ENCODE assay signal across 25 cellular contexts in the genomic region with DNA sequence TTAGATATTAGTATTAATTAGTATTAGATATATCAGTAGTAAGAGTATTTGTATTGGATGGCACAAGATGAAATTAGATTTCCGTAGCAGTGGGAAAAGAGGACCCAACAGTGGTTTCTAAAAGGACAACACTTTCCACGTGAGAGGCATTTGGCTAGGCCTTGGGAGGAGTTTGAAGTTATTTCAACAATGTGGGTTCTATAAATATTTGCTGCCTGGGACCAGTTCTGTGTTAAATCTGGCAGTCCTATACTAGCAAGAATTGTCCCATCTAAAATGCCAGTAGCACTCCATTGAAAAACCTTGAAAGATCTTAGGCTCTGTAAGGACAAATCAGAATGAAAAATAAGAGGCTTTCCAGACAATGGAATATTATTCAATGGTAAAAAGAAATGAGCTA.
"Had no signal": no experiment of that assay in that cellular context is flagged by ENCODE, and none has a peak within 500 bp of the region (broad histone marks: within the 10 kb centered on the region; RNA-seq: fewer than 3 reads in every experiment).

No MANE protein-coding gene starts in this region.

- H3K36me3 Mint-ChIP-seq: IgD-negative memory B cell had no signal

- H3K36me3 ChIP-seq: SJSA1 had no signal

- H3K4me3 ChIP-seq: K562, SJSA1, SK-N-MC had no signal

- ATAC-seq: HepG2, K562, Panc1, PC-3 had no signal

- H3K4me3 Mint-ChIP-seq: IgD-negative memory B cell had no signal

- H3K9ac ChIP-seq: KMS-11 had no signal

- DNase-seq: Kasumi-1, MM.1S, NCI-H1092 treated with DMSO at 0.1 percent for 48 hours, NCI-H1436, NCI-H187, NCI-H2029, NCI-H2081 treated with DMSO at 0.1 percent for 48 hours, NCI-H2171, NCI-H226, NCI-H446, NCI-H510A, NCI-H524 treated with DMSO at 0.1 percent for 48 hours, NCI-H69, NCI-H774, PC-3, SIG-M5, SW 1271 had no signal

- H3K4me2 ChIP-seq: KMS-11 had no signal

- H3K27me3 ChIP-seq: SJSA1 had no signal

- H3K4me1 Mint-ChIP-seq: IgD-negative memory B cell had no signal

- H3K9me3 ChIP-seq: SJSA1 had no signal

- H3K27ac ChIP-seq: KMS-11, RWPE1, SJSA1, SK-N-MC had no signal

- H3K27ac Mint-ChIP-seq: IgD-negative memory B cell had no signal

- H3K4me1 ChIP-seq: SJSA1 had no signal

- H3K27me3 Mint-ChIP-seq: IgD-negative memory B cell had no signal
